In genomic region chr19:2033115-2033824, GRCh38 we compare ENCODE assay signal across 9 cellular contexts. TPM values are rescaled to one million over a fixed set of nuclear protein-coding genes. Genes with fewer than 3 reads are reported as not detected.
A peak's percentile ranks its signal among the peaks of the same experiment; 100 is the strongest.
DNase-seq lines count a peak whose midpoint lies in the region; ATAC-seq and TF ChIP-seq lines count a peak whose summit lies in the region.
"Had no signal": no experiment of that assay in that cellular context is flagged by ENCODE, and none has a peak within 500 bp of the region (broad histone marks: within the 10 kb centered on the region; RNA-seq: fewer than 3 reads in every experiment).

No MANE protein-coding gene starts in this region.

- H2AFZ ChIP-seq in osteoblast (ENCODE audit: low read length) = no peak overlapping the region

- no peaks in the 10 kb centered on the region for H3K79me2 ChIP-seq in osteoblast (ENCODE audit: insufficient read depth, low read length)

- WGBS in heart left ventricle, 4 donors = 91 to 98% (median 96%) methylated on average over 6 of the region's 6 CpGs
- 91% methylated on average over 6 of the region's 6 CpGs for whole genome bisulfite sequencing in right cardiac atrium

- TF ChIP-seq POLR2A in heart left ventricle (IDR thresholded peaks at IDR 0.05) = no peak

- TF ChIP-seq CTCF in heart left ventricle (IDR thresholded peaks at IDR 0.05) (no peak), osteoblast (IDR thresholded peaks at IDR 0.05; ENCODE audit: extremely low read depth, low read depth, low read length) (no peak), upper lobe of right lung (IDR thresholded peaks at IDR 0.05) (no peak), A673 (conservative IDR thresholded peaks at IDR 0.05; ENCODE audit: low read depth, low read length) (no peak)

- H3K4me2 ChIP-seq in osteoblast (ENCODE audit: insufficient read depth, low read length) = no peak overlapping the region

- no TSS peak for BruUV-seq in A673 (replicated peaks; lab: Mats Ljungman, UMichigan)

- peak overlapping the region in 11 of 12 donors; percentile 86 to 98 (median 92) for H3K27ac ChIP-seq in heart left ventricle
- no peak overlapping the region for H3K27ac ChIP-seq in right cardiac atrium (ENCODE audit: low read length)
- H3K27ac ChIP-seq in cingulate gyrus (ENCODE audit: low read depth, low read length) = peak overlapping the region; percentile 99
- no peak overlapping the region for H3K27ac ChIP-seq in osteoblast (ENCODE audit: low read depth, low read length)
- H3K27ac ChIP-seq in upper lobe of right lung = peak overlapping the region; percentile 89
- no peak overlapping the region for H3K27ac ChIP-seq in A673 (ENCODE audit: low read depth, low read length, poor library complexity, severe bottlenecking)

- H3K36me3 ChIP-seq in heart left ventricle (peaks cover 0 to 9% (median 4%) of the 10 kb centered on the region in 9 donors), osteoblast (ENCODE audit: insufficient read depth, low read length) (peaks cover 6% of the 10 kb centered on the region), upper lobe of right lung (peaks cover under 1% of the 10 kb centered on the region), A673 (ENCODE audit: insufficient read depth, low read length, poor library complexity, severe bottlenecking) (peaks cover 5% of the 10 kb centered on the region)

- intact Hi-C loops in heart left ventricle (cut with DNase I) (no loop called here), right cardiac atrium (cut with DNase I) (no loop called here), upper lobe of right lung (cut with DNase I) (no loop called here), A673 (cut with micrococcal nuclease; ENCODE audit: unreplicated experiment) (no loop called here)

- H3K4me1 ChIP-seq in heart left ventricle = peaks cover 0 to 52% (median 20%) of the 10 kb centered on the region in 12 donors
- peaks cover 8% of the 10 kb centered on the region for H3K4me1 ChIP-seq in right cardiac atrium (ENCODE audit: control insufficient read depth, insufficient read depth, low read length)
- peaks cover 17% of the 10 kb centered on the region for H3K4me1 ChIP-seq in osteoblast (ENCODE audit: insufficient read depth, low read length)
- peaks cover 45% of the 10 kb centered on the region for H3K4me1 ChIP-seq in upper lobe of right lung
- H3K4me1 ChIP-seq in A673 (ENCODE audit: insufficient read depth, low read length, poor library complexity, severe bottlenecking) = peaks cover 16% of the 10 kb centered on the region

- no peaks in the 10 kb centered on the region for H3K27me3 ChIP-seq in heart left ventricle
- no peaks in the 10 kb centered on the region for H3K27me3 ChIP-seq in right cardiac atrium (ENCODE audit: control insufficient read depth, insufficient read depth)
- no peaks in the 10 kb centered on the region for H3K27me3 ChIP-seq in osteoblast (ENCODE audit: insufficient read depth, low read length)
- no peaks in the 10 kb centered on the region for H3K27me3 ChIP-seq in upper lobe of right lung
- no peaks in the 10 kb centered on the region for H3K27me3 ChIP-seq in A673 (replicated peaks; ENCODE audit: insufficient read depth, low read depth, low read length, poor library complexity)

- no peak for DNase-seq in heart left ventricle
- DNase-seq in right cardiac atrium = no peak
- DNase-seq in osteoblast (ENCODE audit: insufficient read length, low spot score, missing footprints) = peak; percentile 55
- no peak for DNase-seq in upper lobe of right lung
- DNase-seq in NCI-H446 treated with DMSO at 0.1 percent for 48 hours (lab: John Stamatoyannopoulos, UW) = no peak
- DNase-seq in A673 (ENCODE audit: low spot score) = no peak
- no peak for DNase-seq in iPS-NIHi7 (ENCODE audit: extremely low spot score)

- H3K9me3 ChIP-seq in heart left ventricle (peaks cover 0 to 13% (median 8%) of the 10 kb centered on the region in 12 donors), right cardiac atrium (ENCODE audit: control insufficient read depth, low read length) (no peaks in the 10 kb centered on the region), osteoblast (ENCODE audit: low read depth, low read length) (peaks cover 4% of the 10 kb centered on the region), upper lobe of right lung (peaks cover 4% of the 10 kb centered on the region), A673 (ENCODE audit: low read depth, low read length, poor library complexity, severe bottlenecking) (peaks cover 6% of the 10 kb centered on the region)

- H3K4me3 ChIP-seq in heart left ventricle (peak overlapping the region in 1 of 12 donors; percentile 23), right cardiac atrium (ENCODE audit: low read length) (no peak overlapping the region), osteoblast (ENCODE audit: insufficient read depth, low read length) (no peak overlapping the region), upper lobe of right lung (no peak overlapping the region), A673 (ENCODE audit: low read depth, low read length, poor library complexity, severe bottlenecking) (no peak overlapping the region)
- H3K4me3 ChIP-seq: GM12878 had no signal

- no peaks in the 10 kb centered on the region for H4K20me1 ChIP-seq in osteoblast (ENCODE audit: insufficient read depth, low read length)

- POLR2A ChIA-PET in A673 (lab: Charles Lee; ENCODE audit: low non-redundant PET) = interaction anchor here (0.6 kb wide), 1 partner anchor 1966 kb away, joined by 13 read pairs; no protein-coding TSS in a partner anchor

- CTCF ChIA-PET in A673 (lab: Charles Lee) = interaction anchor here (0.5 kb wide), 1 partner anchor 41 kb away, joined by 4 read pairs; no protein-coding TSS in a partner anchor

- ATAC-seq in heart left ventricle = no peak
- ATAC-seq in right cardiac atrium = no peak
- ATAC-seq in upper lobe of right lung = no peak

RNA-seq across cellular contexts. Expression of gene BTBD2, which starts 17.8 kb away (rescaled TPM):
- total RNA-seq in heart left ventricle (10 to 100 TPM; 47.3 to 81.8 (median 52.6) TPM), right cardiac atrium (10 to 100 TPM; 52.7 to 68.4 (median 62.2) TPM), osteoblast (57.5 and 57.8 TPM in 2 replicates), upper lobe of right lung (56.5 TPM), A673 (2021) (91.7 and 110 TPM in 2 replicates)
- polyA plus RNA-seq in heart left ventricle (10 to 100 TPM; 39.4 to 46.2 TPM), right cardiac atrium (39.3 TPM)

RNA-seq across cellular contexts. Expression of gene MKNK2, which starts 17.8 kb away (rescaled TPM):
- total RNA-seq in heart left ventricle (100 to 1,000 TPM; 129 to 318 (median 155) TPM), right cardiac atrium (100 to 1,000 TPM in 3 of 4 donors, 10 to 100 TPM in 1; 96.9 to 151 (median 122) TPM), osteoblast (82.5 and 84.6 TPM in 2 replicates), upper lobe of right lung (314 TPM), A673 (2021) (106 and 107 TPM in 2 replicates)
- polyA plus RNA-seq in heart left ventricle (100 to 1,000 TPM; 110 to 197 TPM), right cardiac atrium (75.9 TPM)

Comparison
In these comparisons a context has a peak if more than half of its experiments do, and no peak if none do; other contexts are left out.
1. H3K27ac ChIP-seq: peak in heart left ventricle (11 of 12), cingulate gyrus (single experiment) and upper lobe of right lung (single experiment); none in right cardiac atrium (single experiment), osteoblast (single experiment) and A673 (single experiment).